ENCODE assay signal across 8 cellular contexts in the genomic region with DNA sequence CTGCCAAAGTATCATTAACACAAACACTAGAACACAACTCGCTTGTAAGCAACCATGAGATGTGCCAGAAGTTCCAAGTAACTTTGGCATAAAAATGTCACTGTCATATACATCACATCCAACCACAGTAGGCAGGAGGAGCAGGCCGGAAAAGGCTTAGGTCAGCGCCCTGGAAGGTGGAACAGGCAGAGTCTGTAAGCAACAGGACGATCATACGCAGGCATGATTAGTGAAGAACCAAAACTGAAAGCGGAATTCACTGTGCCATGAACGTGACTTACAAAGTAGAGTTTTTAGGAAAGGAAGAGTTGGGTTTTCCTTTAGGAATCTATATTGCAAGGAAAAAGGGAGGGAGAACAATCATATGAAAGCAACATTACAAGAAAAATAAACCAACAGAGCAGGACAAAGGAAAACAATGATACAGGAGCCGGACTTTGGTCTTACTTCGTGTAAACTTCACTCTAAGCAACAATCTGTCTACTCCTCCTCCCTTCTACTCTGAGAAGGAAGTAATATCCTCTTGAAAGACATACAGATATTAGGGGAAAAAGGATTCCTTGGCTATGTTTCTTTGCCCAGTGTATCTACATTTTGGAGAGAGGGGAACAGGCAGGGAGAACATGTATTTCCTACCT. TPM values are rescaled to one million over a fixed set of nuclear protein-coding genes. Genes with fewer than 3 reads are reported as not detected.
DNase-seq lines count a peak whose midpoint lies in the region; ATAC-seq, FAIRE-seq and TF ChIP-seq lines count a peak whose summit lies in the region.

No MANE protein-coding gene starts in this region.

- H3K36me3 Mint-ChIP-seq in activated B cell treated with CpG ODN at 0.5 μM for 24 hours (ENCODE audit: low read depth) (peaks cover 82% of the 10 kb centered on the region), neural progenitor cell (peaks cover 51% of the 10 kb centered on the region)

- no peak for TF ChIP-seq CTCF in AG10803 (conservative IDR thresholded peaks at IDR 0.05; ENCODE audit: low read length)
- no peak for TF ChIP-seq CTCF in activated B cell treated with CpG ODN at 0.5 μM for 24 hours (IDR thresholded peaks at IDR 0.05)
- no peak for TF ChIP-seq CTCF in fibroblast of mammary gland (conservative IDR thresholded peaks at IDR 0.05; ENCODE audit: control insufficient read depth, insufficient read depth, low read depth, low read length)
- no peak for TF ChIP-seq CTCF in neural progenitor cell (IDR thresholded peaks at IDR 0.05)
- no peak for TF ChIP-seq CTCF in RWPE1 (conservative IDR thresholded peaks at IDR 0.05; ENCODE audit: low read depth)

- POLR2A ChIA-PET in activated B cell treated with CpG ODN at 0.5 μM for 24 hours (lab: Charles Lee) (no interaction called here), RWPE1 (lab: Yijun Ruan, JAX; ENCODE audit: low non-redundant PET) (no interaction called here)

- H3K9me3 Mint-ChIP-seq in activated B cell treated with CpG ODN at 0.5 μM for 24 hours, result no peaks in the 10 kb centered on the region
- no peaks in the 10 kb centered on the region for H3K9me3 Mint-ChIP-seq in neural progenitor cell

- H3K27me3 Mint-ChIP-seq in activated B cell treated with CpG ODN at 0.5 μM for 24 hours (no peaks in the 10 kb centered on the region), neural progenitor cell (ENCODE audit: insufficient read depth, low read depth) (no peaks in the 10 kb centered on the region)

- H3K27ac ChIP-seq in neural progenitor cell (peak overlapping the region; percentile 75), RWPE1 (no peak overlapping the region)

- peaks cover 79% of the 10 kb centered on the region for H3F3A ChIP-seq in neural progenitor cell (ENCODE audit: low read depth)

- peaks cover 10% of the 10 kb centered on the region for H3K36me3 ChIP-seq in neural progenitor cell

- no peak for FAIRE-seq in HTR-8/SVneo (lab: Jason Lieb, UNC)

- H3K27ac Mint-ChIP-seq in activated B cell treated with CpG ODN at 0.5 μM for 24 hours, result peak overlapping the region; percentile 43
- H3K27ac Mint-ChIP-seq in neural progenitor cell, result no peak overlapping the region

- peaks cover 27% of the 10 kb centered on the region for H3K4me1 ChIP-seq in neural progenitor cell

- intact Hi-C loops in activated B cell treated with CpG ODN at 0.5 μM for 24 hours (cut with micrococcal nuclease), result no loop called here

- H3K4me1 Mint-ChIP-seq in activated B cell treated with CpG ODN at 0.5 μM for 24 hours (peaks cover 13% of the 10 kb centered on the region), neural progenitor cell (peaks cover 16% of the 10 kb centered on the region)

- H2AFZ ChIP-seq in neural progenitor cell (replicated peaks), result no peak overlapping the region

- no peak overlapping the region for H3K4me3 Mint-ChIP-seq in activated B cell treated with CpG ODN at 0.5 μM for 24 hours
- no peak overlapping the region for H3K4me3 Mint-ChIP-seq in neural progenitor cell

- H3K27me3 ChIP-seq in neural progenitor cell, result no peaks in the 10 kb centered on the region

- H3K9me3 ChIP-seq in neural progenitor cell (ENCODE audit: low read depth), result no peaks in the 10 kb centered on the region

- peaks cover 82% of the 10 kb centered on the region for H3K79me2 ChIP-seq in neural progenitor cell (ENCODE audit: low read depth)

- CTCF ChIA-PET in activated B cell treated with CpG ODN at 0.5 μM for 24 hours (lab: Charles Lee) (no interaction called here), RWPE1 (lab: Yijun Ruan, JAX) (no interaction called here)

- ATAC-seq in activated B cell treated with CpG ODN at 0.5 μM for 24 hours (ENCODE audit: low read depth) (no peak), HG03342 (IDR thresholded peaks at IDR 0.05; ENCODE audit: unreplicated experiment) (no peak)

- H4K20me1 ChIP-seq in neural progenitor cell (ENCODE audit: low read depth), result peaks cover 65% of the 10 kb centered on the region

- no peak overlapping the region for H3K9ac ChIP-seq in neural progenitor cell

- H3K4me3 ChIP-seq in AG10803 (ENCODE audit: low read length) (peak overlapping the region; percentile 39), fibroblast of mammary gland (ENCODE audit: control insufficient read depth, low read depth, low read length) (no peak overlapping the region), neural progenitor cell (no peak overlapping the region)

- no peak overlapping the region for H3K4me2 ChIP-seq in neural progenitor cell

- peak; percentile 49 for DNase-seq in AG10803 (ENCODE audit: low read depth)
- no peak for DNase-seq in activated B cell treated with CpG ODN at 0.5 μM for 24 hours
- DNase-seq in fibroblast of mammary gland (ENCODE audit: low read depth), result peak; percentile 68
- DNase-seq in neural progenitor cell (ENCODE audit: low spot score), result no peak
- no peak for DNase-seq in HTR-8/SVneo (ENCODE audit: insufficient read length, low spot score)
- no peak for DNase-seq in RWPE1 (ENCODE audit: low spot score)
- DNase-seq in RKO (ENCODE audit: low spot score), result no peak

RNA-seq across cellular contexts. Expression of gene YWHAE, which starts 52.2 kb away (rescaled TPM):
- total RNA-seq in activated B cell treated with CpG ODN at 0.5 μM for 24 hours (253 and 263 TPM in 2 replicates), neural progenitor cell (ENCODE audit: low replicate concordance) (1,602 and 2,181 TPM in 2 replicates)

Comparison
In these comparisons a context has a peak if more than half of its experiments do, and no peak if none do; other contexts are left out.
1. DNase-seq: peak in AG10803 (single experiment) and fibroblast of mammary gland (single experiment); none in activated B cell treated with CpG ODN at 0.5 μM for 24 hours (single experiment), neural progenitor cell (single experiment), HTR-8/SVneo (single experiment), RWPE1 (single experiment) and RKO (single experiment).